Comparison of ENCODE assay signal across 17 cellular contexts in the genomic region with DNA sequence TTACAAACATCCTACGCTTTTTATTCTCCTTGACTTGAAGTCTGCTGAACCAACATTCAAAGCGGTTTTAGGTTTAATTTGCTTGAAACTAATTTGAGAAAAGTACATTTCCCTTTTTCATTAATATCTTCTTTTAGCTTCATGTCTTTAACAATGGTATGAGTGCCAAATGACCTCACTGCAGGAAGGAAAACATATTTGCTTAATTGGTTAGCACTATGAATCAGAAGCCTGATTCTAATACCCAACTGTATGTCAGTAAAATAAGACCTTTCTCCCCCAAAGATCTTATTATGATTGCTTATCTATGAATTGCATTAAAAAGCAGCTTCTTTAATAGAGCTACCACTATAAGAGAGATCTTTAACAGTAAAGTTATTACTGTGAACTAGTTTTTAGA. TPM values are rescaled to one million over a fixed set of nuclear protein-coding genes. Genes with fewer than 3 reads are reported as not detected.
DNase-seq lines count a peak whose midpoint lies in the region; ATAC-seq, FAIRE-seq and TF ChIP-seq lines count a peak whose summit lies in the region.
"Had no signal": no experiment of that assay in that cellular context is flagged by ENCODE, and none has a peak within 500 bp of the region (broad histone marks: within the 10 kb centered on the region; RNA-seq: fewer than 3 reads in every experiment).

No MANE protein-coding gene starts in this region.

- TF ChIP-seq EP300 in HepG2 (IDR thresholded peaks at IDR 0.05; ENCODE audit: low read depth in 2 of 2, low read length in 2 of 2), result no peak
- no peak for TF ChIP-seq EP300 in HepG2 (CRISPR knock-in tag; IDR thresholded peaks at IDR 0.05; ENCODE audit: borderline replicate concordance)

- peak overlapping the region in 2 of 5 experiments; percentile 20 to 75 for H3K27ac Mint-ChIP-seq in brain
- H3K27ac Mint-ChIP-seq in CD4-positive, alpha-beta memory T cell, result no peak overlapping the region
- H3K27ac Mint-ChIP-seq: activated CD8-positive, alpha-beta T cell treated with anti-CD3 and anti-CD28 coated beads, Interleukin-2, amount 10 ng/mL, durations not matched to agents 7 days and 5 days; activated T-helper 2 cell treated with anti-CD3 and anti-CD28 coated beads, Interferon-gamma antibody, Interleukin-2, Interleukin-4, amounts not matched to agents 10 μg/mL and 5 μg/mL and 100 μg/mL, durations not matched to agents 14 hours and 24 hours and 36 hours; effector memory CD8-positive, alpha-beta T cell; naive B cell had no signal

- H3K9me3 ChIP-seq in hepatocyte (ENCODE audit: low read depth) (no peaks in the 10 kb centered on the region), tibial artery (no peaks in the 10 kb centered on the region), HepG2 (ENCODE audit: low read length) (no peaks in the 10 kb centered on the region)
- H3K9me3 ChIP-seq in CD4-positive, alpha-beta memory T cell (ENCODE audit: control insufficient read depth in 1 of 2, low read length in 2 of 2), result no peaks in the 10 kb centered on the region

- no peak for FAIRE-seq in HepG2 (lab: Jason Lieb, UNC)
- FAIRE-seq: TTC549 had no signal

- H2AFZ ChIP-seq in hepatocyte, result no peak overlapping the region
- no peak overlapping the region for H2AFZ ChIP-seq in HepG2 (ENCODE audit: low read length)

- no peaks in the 10 kb centered on the region for H3K36me3 ChIP-seq in hepatocyte (replicated peaks; ENCODE audit: insufficient read depth, low read depth)
- H3K36me3 ChIP-seq in tibial artery, result peaks cover 36 to 59% (median 46%) of the 10 kb centered on the region in 3 donors
- no peaks in the 10 kb centered on the region for H3K36me3 ChIP-seq in CD4-positive, alpha-beta memory T cell (ENCODE audit: insufficient read depth, low read length)
- no peaks in the 10 kb centered on the region for H3K36me3 ChIP-seq in HepG2 (replicated peaks in 1 of 2; ENCODE audit: control insufficient read depth in 1 of 2, insufficient read depth in 2 of 2, low read length in 2 of 2)

- DNase-seq in NCI-H446 treated with DMSO at 0.1 percent for 48 hours (lab: John Stamatoyannopoulos, UW) (peak; percentile 9), NCI-H446 (lab: John Stamatoyannopoulos, UW) (no peak), hepatocyte (ENCODE audit: low spot score) (no peak), tibial artery (no peak), HepG2 (ENCODE audit: low spot score) (no peak)
- no peak for DNase-seq in CD4-positive, alpha-beta memory T cell
- DNase-seq: 8988T; activated CD8-positive, alpha-beta T cell treated with anti-CD3 and anti-CD28 coated beads, Interleukin-2, amount 10 ng/mL, durations not matched to agents 7 days and 5 days; COR-L47; effector memory CD8-positive, alpha-beta T cell; naive B cell; NCI-H1105; stimulated activated CD4-positive, alpha-beta T cell treated with anti-CD3 and anti-CD28 coated beads, Interleukin-2, amount 100 ng/mL, for 48 hours had no signal

- no peak overlapping the region for H3K9ac ChIP-seq in HepG2 (ENCODE audit: insufficient read depth, low read depth, low read length)

- H3K4me3 Mint-ChIP-seq in brain, result peak overlapping the region in 3 of 5 experiments; percentile 26 to 60 (median 60)
- no peak overlapping the region for H3K4me3 Mint-ChIP-seq in CD4-positive, alpha-beta memory T cell
- H3K4me3 Mint-ChIP-seq: activated CD8-positive, alpha-beta T cell treated with anti-CD3 and anti-CD28 coated beads, Interleukin-2, amount 10 ng/mL, durations not matched to agents 7 days and 5 days; effector memory CD8-positive, alpha-beta T cell; naive B cell had no signal

- H3K4me3 ChIP-seq in hepatocyte, result peak overlapping the region; percentile 1
- H3K4me3 ChIP-seq in tibial artery, result peak overlapping the region; percentile 11 to 76
- no peak overlapping the region for H3K4me3 ChIP-seq in CD4-positive, alpha-beta memory T cell (ENCODE audit: low read length in 2 of 2)
- no peak overlapping the region for H3K4me3 ChIP-seq in HepG2 (replicated peaks in 1 of 3; ENCODE audit: insufficient read depth in 1 of 3, low read depth in 2 of 3, low read length in 3 of 3)

- 89% methylated on average over 2 of the region's 2 CpGs for whole genome bisulfite sequencing in hepatocyte (ENCODE audit: low lambda C conversion rate, missing lambda C conversion rate)
- WGBS in HepG2 (ENCODE audit: low lambda C conversion rate), result 19% methylated on average over 2 of the region's 2 CpGs

- no TSS peak for BruUV-seq in HepG2 (replicated peaks; lab: Mats Ljungman, UMichigan)

- peak overlapping the region; percentile 32 for H3K27ac ChIP-seq in hepatocyte
- H3K27ac ChIP-seq in tibial artery, result peak overlapping the region; percentile 89 to 93
- no peak overlapping the region for H3K27ac ChIP-seq in CD4-positive, alpha-beta memory T cell (ENCODE audit: low read depth, low read length)
- H3K27ac ChIP-seq in HepG2 (ENCODE audit: extremely low read length, insufficient read depth, low read length), result no peak overlapping the region

- no peak for TF ChIP-seq POLR2A in HepG2 (IDR thresholded peaks at IDR 0.05; ENCODE audit: insufficient read depth in 1 of 2, low read depth in 2 of 2, low read length in 2 of 2)

- POLR2A ChIA-PET in CD4-positive, alpha-beta memory T cell (lab: Charles Lee; ENCODE audit: partially characterized antibody), result no interaction called here
- POLR2A ChIA-PET in HepG2 (lab: Yijun Ruan, JAX), result no interaction called here

- H3K4me1 ChIP-seq in hepatocyte (ENCODE audit: insufficient read depth) (peaks cover 26% of the 10 kb centered on the region), tibial artery (peaks cover 0 to 82% (median 26%) of the 10 kb centered on the region in 4 donors), HepG2 (ENCODE audit: insufficient read depth, low read length) (no peaks in the 10 kb centered on the region)
- H3K4me1 ChIP-seq in CD4-positive, alpha-beta memory T cell (ENCODE audit: insufficient read depth, low read length), result peaks cover under 1% of the 10 kb centered on the region

- H4K20me1 ChIP-seq in hepatocyte (ENCODE audit: insufficient read depth, poor library complexity, severe bottlenecking), result peaks cover 65% of the 10 kb centered on the region
- H4K20me1 ChIP-seq in HepG2 (ENCODE audit: insufficient read depth, low read length), result no peaks in the 10 kb centered on the region

- CTCF ChIA-PET in CD4-positive, alpha-beta memory T cell (lab: Charles Lee; ENCODE audit: partially characterized antibody), result no interaction called here
- CTCF ChIA-PET in HepG2 (lab: Yijun Ruan, JAX; ENCODE audit: low intra/inter-chr PET ratio, low total read pairs), result no interaction called here

- H3K9me3 Mint-ChIP-seq in brain, result no peaks in the 10 kb centered on the region
- H3K9me3 Mint-ChIP-seq in CD4-positive, alpha-beta memory T cell, result peaks cover 0 to 1% (median 0%) of the 10 kb centered on the region in 8 donors
- H3K9me3 Mint-ChIP-seq: activated T-helper 2 cell treated with anti-CD3 and anti-CD28 coated beads, Interferon-gamma antibody, Interleukin-2, Interleukin-4, amounts not matched to agents 10 μg/mL and 5 μg/mL and 100 μg/mL, durations not matched to agents 14 hours and 24 hours and 36 hours; effector memory CD8-positive, alpha-beta T cell; naive B cell had no signal

- H3K36me3 Mint-ChIP-seq in brain, result peaks cover 12% of the 10 kb centered on the region
- no peaks in the 10 kb centered on the region for H3K36me3 Mint-ChIP-seq in CD4-positive, alpha-beta memory T cell

- H3K27me3 Mint-ChIP-seq in brain, result peaks cover 3% of the 10 kb centered on the region
- peaks cover 15 to 18% of the 10 kb centered on the region in 2 donors for H3K27me3 Mint-ChIP-seq in CD4-positive, alpha-beta memory T cell

- H3K79me2 ChIP-seq in hepatocyte (peaks cover 90% of the 10 kb centered on the region), HepG2 (ENCODE audit: insufficient read depth, low read length) (no peaks in the 10 kb centered on the region)

- TF ChIP-seq CTCF in brain (conservative IDR thresholded peaks at IDR 0.05) (no peak), hepatocyte (IDR thresholded peaks at IDR 0.05; ENCODE audit: poor library complexity) (no peak), tibial artery (IDR thresholded peaks at IDR 0.05) (no peak), HepG2 (CRISPR knock-in tag; IDR thresholded peaks at IDR 0.05) (no peak)

- H3K27me3 ChIP-seq in hepatocyte, result no peaks in the 10 kb centered on the region
- no peaks in the 10 kb centered on the region for H3K27me3 ChIP-seq in tibial artery
- peaks cover 4% of the 10 kb centered on the region for H3K27me3 ChIP-seq in CD4-positive, alpha-beta memory T cell (ENCODE audit: insufficient read depth, low read length)
- no peaks in the 10 kb centered on the region for H3K27me3 ChIP-seq in HepG2 (ENCODE audit: control insufficient read depth in 1 of 2, insufficient read depth in 2 of 2, low read length in 2 of 2)

- ATAC-seq in esophagus mucosa (no peak), HepG2 (no peak)
- ATAC-seq: activated CD8-positive, alpha-beta T cell treated with anti-CD3 and anti-CD28 coated beads, Interleukin-2, amount 10 ng/mL, durations not matched to agents 7 days and 5 days; effector memory CD8-positive, alpha-beta T cell had no signal

- peak overlapping the region; percentile 65 for H3K4me2 ChIP-seq in hepatocyte
- H3K4me2 ChIP-seq in HepG2 (ENCODE audit: low read depth, low read length), result no peak overlapping the region

- intact Hi-C loops in tibial artery (cut with DNase I; ENCODE audit: low total_unique reads), result no loop called here
- intact Hi-C loops in CD4-positive, alpha-beta memory T cell (cut with micrococcal nuclease), result no loop called here
- intact Hi-C loops in HepG2 (cut with micrococcal nuclease; ENCODE audit: unreplicated experiment), result no loop called here

- peaks cover 32% of the 10 kb centered on the region for H3K4me1 Mint-ChIP-seq in brain
- H3K4me1 Mint-ChIP-seq in CD4-positive, alpha-beta memory T cell, result peaks cover 0 to under 1% (median 0%) of the 10 kb centered on the region in 4 donors

- in situ Hi-C loops in HepG2 (cut with HindIII; ENCODE audit: extremely low pct_ligation_motif_present, low pct_unique_long_range_greater_than_20kb), result no loop called here

- no peaks in the 10 kb centered on the region for H3K9me2 ChIP-seq in hepatocyte (replicated peaks; ENCODE audit: insufficient read depth)

- TF ChIP-seq RAD21 in HepG2 (CRISPR knock-in tag; IDR thresholded peaks at IDR 0.05), result no peak

RNA-seq across cellular contexts. Expression of gene COL1A2, which starts 5.9 kb away (rescaled TPM):
- polyA plus RNA-seq in brain (ENCODE audit: insufficient read depth, low read depth, low replicate concordance) (36.7 TPM), hepatocyte (2,013 and 2,200 TPM in 2 replicates), HepG2 (2011; rRNA removed) (not detected in 2 replicates)
- total RNA-seq in hepatocyte (1,011 and 1,836 TPM in 2 replicates), esophagus mucosa (21.9 TPM), HepG2 (2016; rRNA removed; fragmentation: Illumina TruSeq; extraction: Trizol) (not detected in 2 replicates)
- total RNA-seq in CD4-positive, alpha-beta memory T cell, result not detected
- not detected for polyA plus RNA-seq in CD4-positive, alpha-beta memory T cell
- not detected in 2 replicates for total RNA-seq in HepG2 (2016; cell fraction: cytosol; rRNA removed; fragmentation: Illumina TruSeq; extraction: Trizol; ENCODE audit: low read depth)
- total RNA-seq in HepG2 (2016; cell fraction: insoluble cytoplasmic fraction; rRNA removed; fragmentation: Illumina TruSeq; extraction: Trizol), result not detected in 2 replicates
- not detected in 2 replicates for total RNA-seq in HepG2 (2016; cell fraction: membrane; rRNA removed; fragmentation: Illumina TruSeq; extraction: Trizol)
- not detected in 2 replicates for total RNA-seq in HepG2 (2016; cell fraction: nucleus; rRNA removed; fragmentation: Illumina TruSeq; extraction: Trizol)
- not detected in 2 replicates for polyA plus RNA-seq in HepG2 (2011; cell fraction: cytosol; rRNA removed)
- polyA plus RNA-seq in HepG2 (2011; cell fraction: nucleus; rRNA removed), result not detected in 2 replicates
- polyA plus RNA-seq in HepG2 (2012), result not detected in 2 replicates
- not detected in 2 replicates for polyA plus RNA-seq in HepG2 (2016; cell fraction: cytosol; fragmentation: Illumina TruSeq; extraction: Trizol; ENCODE audit: low read depth)
- not detected in 2 replicates for polyA plus RNA-seq in HepG2 (2016; cell fraction: insoluble cytoplasmic fraction; fragmentation: Illumina TruSeq; extraction: Trizol; ENCODE audit: low read depth)
- polyA plus RNA-seq in HepG2 (2016; cell fraction: membrane; fragmentation: Illumina TruSeq; extraction: Trizol; ENCODE audit: low read depth), result not detected in 2 replicates
- not detected in 2 replicates for polyA plus RNA-seq in HepG2 (2016; cell fraction: nucleus; fragmentation: Illumina TruSeq; extraction: Trizol; ENCODE audit: insufficient read depth, low read depth)
- polyA minus RNA-seq in HepG2 (2011; rRNA and poly(A)+ RNA removed; ENCODE audit: low replicate concordance), result 0.07 TPM in 1 of 2 replicates, not detected in the other
- polyA minus RNA-seq in HepG2 (2011; cell fraction: cytosol; rRNA and poly(A)+ RNA removed), result not detected in 2 replicates
- polyA minus RNA-seq in HepG2 (2011; cell fraction: nucleus; rRNA and poly(A)+ RNA removed), result not detected in 2 replicates

Comparison
In these comparisons a context has a peak if more than half of its experiments do, and no peak if none do; other contexts are left out.
1. H3K4me3 Mint-ChIP-seq: peak in brain (3 of 5); none in CD4-positive, alpha-beta memory T cell (0 of 8).
2. H3K27ac ChIP-seq: peak in hepatocyte (single experiment) and tibial artery (2 of 2); none in CD4-positive, alpha-beta memory T cell (single experiment) and HepG2 (single experiment).
3. H3K4me3 ChIP-seq: peak in hepatocyte (single experiment) and tibial artery (2 of 2); none in CD4-positive, alpha-beta memory T cell (0 of 2) and HepG2 (0 of 3).
4. RNA of gene COL1A2, which starts 5.9 kb away (total RNA-seq): 1,011 to 1,836 TPM in hepatocyte; 21.9 TPM in esophagus mucosa (single experiment), not detected in CD4-positive, alpha-beta memory T cell and not detected in HepG2; every median in the first group is over 10 times any median in the second.